Comparison of ENCODE assay signal across 9 cellular contexts in genomic region chr15:89472785-89473256, GRCh38. TPM values are rescaled to one million over a fixed set of nuclear protein-coding genes. Genes with fewer than 3 reads are reported as not detected.
A peak's percentile ranks its signal among the peaks of the same experiment; 100 is the strongest.
DNase-seq lines count a peak whose midpoint lies in the region; ATAC-seq, FAIRE-seq and TF ChIP-seq lines count a peak whose summit lies in the region.
"Had no signal": no experiment of that assay in that cellular context is flagged by ENCODE, and none has a peak within 500 bp of the region (broad histone marks: within the 10 kb centered on the region; RNA-seq: fewer than 3 reads in every experiment).

No MANE protein-coding gene starts in this region.

- TF ChIP-seq POLR2A in NB4 (IDR thresholded peaks at IDR 0.05; ENCODE audit: extremely low read depth, insufficient read length) (no peak), ovary (IDR thresholded peaks at IDR 0.05) (no peak)

- TF ChIP-seq EP300 in ovary (IDR thresholded peaks at IDR 0.05), result no peak

- DNase-seq in BE2C, result peak; percentile 82
- peak; percentile 69 for DNase-seq in GM18507 (ENCODE audit: extremely low spot score, insufficient read length, low read depth)
- peak; percentile 86 for DNase-seq in NB4 (ENCODE audit: low read depth)
- peak; percentile 18 for DNase-seq in activated CD4-positive, alpha-beta T cell treated with anti-CD3 and anti-CD28 coated beads, Interleukin-2, amount 50 U/mL, for 1 hour
- DNase-seq in fibroblast of the conjunctiva (ENCODE audit: low read depth), result peak; percentile 27
- DNase-seq in posterior cingulate gyrus, result peak in 9 of 10 donors; percentile 59 to 95 (median 69)
- DNase-seq in omental fat pad (ENCODE audit: low spot score), result no peak
- no peak for DNase-seq in ovary

- no peak overlapping the region for H3K27ac ChIP-seq in ovary
- H3K27ac ChIP-seq: neutrophil had no signal

- intact Hi-C loops in posterior cingulate gyrus (cut with DNase I), result loop anchor here (1.0 kb wide), 1 partner anchor 114 kb away; no protein-coding TSS in a partner anchor
- intact Hi-C loops in ovary (cut with DNase I), result no loop called here

- H3K27me3 ChIP-seq in BE2C (no peaks in the 10 kb centered on the region), ovary (no peaks in the 10 kb centered on the region)

- H3K9me3 ChIP-seq in BE2C (no peaks in the 10 kb centered on the region), ovary (no peaks in the 10 kb centered on the region)
- H3K9me3 ChIP-seq: neutrophil had no signal

- no peak overlapping the region for H3K4me3 ChIP-seq in BE2C (ENCODE audit: low read depth, low read length)
- H3K4me3 ChIP-seq in NB4 (ENCODE audit: low read depth, low read length), result no peak overlapping the region
- no peak overlapping the region for H3K4me3 ChIP-seq in ovary

- no peak for ATAC-seq in omental fat pad (ENCODE audit: low FRiP score)

- no peaks in the 10 kb centered on the region for H3K36me3 ChIP-seq in BE2C
- no peaks in the 10 kb centered on the region for H3K36me3 ChIP-seq in ovary
- H3K36me3 ChIP-seq: neutrophil had no signal

- no peaks in the 10 kb centered on the region for H3K4me1 ChIP-seq in BE2C
- no peaks in the 10 kb centered on the region for H3K4me1 ChIP-seq in ovary (ENCODE audit: insufficient read depth)

- FAIRE-seq in GM18507 (lab: Jason Lieb, UNC), result peak; percentile 73

- WGBS in ovary, 3 donors, result 6 to 10% (median 7%) methylated on average over 7 of the region's 7 CpGs

- TF ChIP-seq CTCF in BE2C (IDR thresholded peaks at IDR 0.05; ENCODE audit: low read depth, low read length), result peak; percentile 90
- peak; percentile 94 for TF ChIP-seq CTCF in NB4 (IDR thresholded peaks at IDR 0.05; ENCODE audit: low read depth, low read length)
- no peak for TF ChIP-seq CTCF in omental fat pad (IDR thresholded peaks at IDR 0.05)
- no peak for TF ChIP-seq CTCF in ovary (IDR thresholded peaks at IDR 0.05)

RNA-seq across cellular contexts. Expression of gene RHCG, which starts 23.6 kb away (rescaled TPM):
- not detected for polyA plus RNA-seq in BE2C (2012; ENCODE audit: insufficient read depth, insufficient read length, low read depth)
- total RNA-seq in omental fat pad, result 10 to 100 TPM in 1 of 4 donors, under 1 TPM in 1, not detected in 2; 0.46 to 15.5 TPM
- total RNA-seq in ovary, result under 1 TPM in 2 of 7 donors, not detected in 5; 0.23 to 0.67 TPM
- not detected for polyA plus RNA-seq in ovary

Comparison
In these comparisons a context has a peak if more than half of its experiments do, and no peak if none do; other contexts are left out.
1. DNase-seq: peak in BE2C (single experiment), GM18507 (single experiment), NB4 (single experiment), activated CD4-positive, alpha-beta T cell treated with anti-CD3 and anti-CD28 coated beads, Interleukin-2, amount 50 U/mL, for 1 hour (single experiment), fibroblast of the conjunctiva (single experiment) and posterior cingulate gyrus (9 of 10); none in omental fat pad (single experiment) and ovary (0 of 5).
2. CTCF ChIP-seq: peak in BE2C (single experiment) and NB4 (single experiment); none in omental fat pad (0 of 3) and ovary (0 of 3).